ENCODE assay signal across 8 cellular contexts in the genomic region with DNA sequence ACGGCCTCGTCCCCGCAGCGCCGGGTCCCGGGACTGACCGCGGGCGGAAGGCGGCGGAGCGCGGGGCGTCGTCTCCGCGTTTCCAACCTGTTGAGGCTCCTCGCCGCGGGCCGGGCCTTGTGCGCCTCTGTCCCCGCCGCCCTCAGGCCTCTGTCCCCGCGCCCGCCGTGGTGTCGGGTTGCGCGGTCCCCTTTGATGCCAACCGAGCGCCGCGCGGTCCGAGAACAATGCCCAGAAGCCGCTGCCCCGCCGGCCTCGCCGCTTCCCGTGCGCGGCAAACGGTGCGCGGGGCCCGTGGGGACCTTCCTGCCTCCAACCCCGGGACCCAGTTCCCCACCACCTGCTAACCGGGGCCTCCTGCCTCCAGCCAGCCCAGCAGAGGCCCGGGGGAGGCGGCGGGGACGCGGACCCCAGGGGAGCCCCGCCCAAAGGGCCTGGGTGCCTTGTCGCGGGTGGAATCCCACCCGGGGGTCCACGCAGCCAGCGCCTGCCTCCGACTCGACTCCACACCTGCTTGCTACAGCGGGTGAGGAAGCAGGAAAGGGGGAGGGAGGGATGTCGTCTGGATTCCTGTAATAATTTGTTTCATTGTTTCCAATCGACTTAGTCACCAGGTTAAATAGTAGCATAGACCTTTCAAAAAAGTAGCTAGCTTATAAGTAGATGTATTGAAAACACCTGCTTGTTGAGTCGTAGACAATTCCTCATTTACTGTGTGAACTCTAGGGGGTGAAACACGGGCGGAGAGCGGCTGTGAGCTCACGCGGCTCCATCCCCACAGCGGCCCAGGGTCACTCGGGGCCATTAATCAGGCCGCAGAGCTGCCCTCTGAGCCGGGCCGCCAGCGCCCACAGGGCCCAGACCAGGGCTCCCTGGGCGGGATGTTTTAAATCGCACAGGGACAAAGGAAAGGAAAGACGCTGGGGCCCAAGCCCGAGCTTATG. TPM values are rescaled to one million over a fixed set of nuclear protein-coding genes. Genes with fewer than 3 reads are reported as not detected.
DNase-seq lines count a peak whose midpoint lies in the region; ATAC-seq, FAIRE-seq and TF ChIP-seq lines count a peak whose summit lies in the region.

No MANE protein-coding gene starts in this region.

- H3K9me3 ChIP-seq in heart left ventricle = peaks cover 0 to 7% (median 0%) of the 10 kb centered on the region in 12 donors

- H3K4me1 ChIP-seq in heart left ventricle = peaks cover 0 to 70% (median 54%) of the 10 kb centered on the region in 12 donors

- H3K36me3 ChIP-seq in heart left ventricle = no peaks in the 10 kb centered on the region

- WGBS in heart left ventricle, 4 donors = 9 to 16% (median 13%) methylated on average over 69 to 83 of the region's 83 CpGs

- DNase-seq in H54 (ENCODE audit: insufficient read length, low spot score) (peak; percentile 73), heart left ventricle (peak in 3 of 5 donors; percentile 33 to 70 (median 42)), retinal pigment epithelial cell (ENCODE audit: low read depth) (no peak), GM13976 (ENCODE audit: low spot score) (no peak)
- DNase-seq in activated CD4-positive, alpha-beta T cell treated with anti-CD3 and anti-CD28 coated beads, Interleukin-2, amount 10 ng/mL, durations not matched to agents 24 days and 14 days = no peak
- no peak for DNase-seq in activated CD8-positive, alpha-beta memory T cell treated with anti-CD3 and anti-CD28 coated beads, Interleukin-2, amount 50 U/mL, for 4 hours

- peaks cover 37% of the 10 kb centered on the region for H3K27me3 Mint-ChIP-seq in activated CD4-positive, alpha-beta T cell treated with anti-CD3 and anti-CD28 coated beads, Interleukin-2, amount 10 ng/mL, durations not matched to agents 24 days and 14 days

- no peak for FAIRE-seq in H54 (lab: Jason Lieb, UNC)

- H3K4me3 Mint-ChIP-seq in activated CD4-positive, alpha-beta T cell treated with anti-CD3 and anti-CD28 coated beads, Interleukin-2, amount 10 ng/mL, durations not matched to agents 24 days and 14 days = peak overlapping the region; percentile 35

- in situ Hi-C loops in GM13976 (cut with MboI; ENCODE audit: low sequenced_read_pairs, unreplicated experiment) = no loop called here

- peaks cover 4% of the 10 kb centered on the region for H3K9me3 Mint-ChIP-seq in activated CD4-positive, alpha-beta T cell treated with anti-CD3 and anti-CD28 coated beads, Interleukin-2, amount 10 ng/mL, durations not matched to agents 24 days and 14 days

- H3K4me3 ChIP-seq in heart left ventricle = peak overlapping the region; percentile 43 to 97 (median 69)
- peak overlapping the region; percentile 83 for H3K4me3 ChIP-seq in retinal pigment epithelial cell (ENCODE audit: low read length)

- H3K36me3 Mint-ChIP-seq in activated CD4-positive, alpha-beta T cell treated with anti-CD3 and anti-CD28 coated beads, Interleukin-2, amount 10 ng/mL, durations not matched to agents 24 days and 14 days (ENCODE audit: low read depth) = peaks cover 3% of the 10 kb centered on the region

- peak overlapping the region; percentile 57 to 89 (median 80) for H3K27ac ChIP-seq in heart left ventricle

- intact Hi-C loops in activated CD4-positive, alpha-beta T cell treated with anti-CD3 and anti-CD28 coated beads, Interleukin-2, amount 10 ng/mL, durations not matched to agents 24 days and 14 days (cut with micrococcal nuclease) = no loop called here
- intact Hi-C loops in heart left ventricle (cut with DNase I) = loop anchor here in 3 of 10 donors (2.0 kb wide), 1 partner anchor 41 kb away; no protein-coding TSS in a partner anchor

- H3K4me1 Mint-ChIP-seq in activated CD4-positive, alpha-beta T cell treated with anti-CD3 and anti-CD28 coated beads, Interleukin-2, amount 10 ng/mL, durations not matched to agents 24 days and 14 days = peaks cover 6% of the 10 kb centered on the region

- ATAC-seq in heart left ventricle (peak in 2 of 4 donors; percentile 0), GM18873 (IDR thresholded peaks at IDR 0.05; ENCODE audit: low FRiP score, unreplicated experiment) (no peak), HG02870 (IDR thresholded peaks at IDR 0.05; ENCODE audit: unreplicated experiment) (no peak)

- H3K27me3 ChIP-seq in heart left ventricle = peaks cover 0 to 24% (median 0%) of the 10 kb centered on the region in 9 donors

- no peak overlapping the region for H3K27ac Mint-ChIP-seq in activated CD4-positive, alpha-beta T cell treated with anti-CD3 and anti-CD28 coated beads, Interleukin-2, amount 10 ng/mL, durations not matched to agents 24 days and 14 days

- TF ChIP-seq CTCF in heart left ventricle (IDR thresholded peaks at IDR 0.05) = no peak
- no peak for TF ChIP-seq CTCF in retinal pigment epithelial cell (conservative IDR thresholded peaks at IDR 0.05; ENCODE audit: low read depth, low read length)
- no peak for TF ChIP-seq CTCF in GM13976 (IDR thresholded peaks at IDR 0.05; ENCODE audit: borderline replicate concordance, control extremely low read depth, extremely low read depth, insufficient read depth, missing control alignments)

- TF ChIP-seq POLR2A in H54 (IDR thresholded peaks at IDR 0.05; ENCODE audit: low read depth, low read length) (0 out of 2 replicates have a peak, but pooled peaks have one; percentile 2), heart left ventricle (IDR thresholded peaks at IDR 0.05) (no peak)

RNA-seq across cellular contexts. Expression of a gene that starts 1.1 kb away (rescaled TPM):
- 3.1 and 3.2 TPM in 2 replicates for total RNA-seq in activated CD4-positive, alpha-beta T cell treated with anti-CD3 and anti-CD28 coated beads, Interleukin-2, amount 10 ng/mL, durations not matched to agents 24 days and 14 days
- 100 to 1,000 TPM in 2 of 9 donors, 10 to 100 TPM in 7; 31.7 to 109 (median 59.0) TPM for total RNA-seq in heart left ventricle
- polyA plus RNA-seq in heart left ventricle = 10 to 100 TPM; 38.9 to 65.6 TPM

Comparison
In these comparisons a context has a peak if more than half of its experiments do, and no peak if none do; other contexts are left out.
1. DNase-seq: peak in H54 (single experiment) and heart left ventricle (3 of 5); none in activated CD4-positive, alpha-beta T cell treated with anti-CD3 and anti-CD28 coated beads, Interleukin-2, amount 10 ng/mL, durations not matched to agents 24 days and 14 days (single experiment), retinal pigment epithelial cell (single experiment), activated CD8-positive, alpha-beta memory T cell treated with anti-CD3 and anti-CD28 coated beads, Interleukin-2, amount 50 U/mL, for 4 hours (single experiment) and GM13976 (single experiment).